In the genomic region with DNA sequence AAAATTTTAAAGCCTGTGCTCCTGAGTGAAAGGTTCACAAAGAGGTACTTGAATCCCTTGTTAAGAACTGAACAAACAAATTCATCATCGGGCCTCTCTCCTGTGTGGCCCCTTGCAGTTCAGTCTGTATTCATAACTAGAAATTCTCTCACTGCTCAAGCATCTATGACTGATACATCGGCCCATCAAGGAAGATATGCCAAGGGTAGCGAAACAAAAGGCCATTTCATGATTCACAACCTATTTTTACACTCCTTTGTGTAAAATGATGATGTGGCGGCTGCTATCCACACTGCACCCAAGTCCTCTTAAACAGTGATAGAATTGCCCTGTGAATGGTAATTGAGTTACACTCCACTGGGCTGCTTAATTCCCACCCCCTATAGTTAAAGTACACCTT, we compare ENCODE assay signal across 1 cellular context.
A peak's percentile ranks its signal among the peaks of the same experiment; 100 is the strongest.
TF ChIP-seq lines count a peak whose summit lies in the region.

No MANE protein-coding gene starts in this region.

TF ChIP-seq in A549, 52 proteins besides CTCF, POLR2A, EP300 and RAD21 (continued from another document):
- TF ChIP-seq, protein P1, sequence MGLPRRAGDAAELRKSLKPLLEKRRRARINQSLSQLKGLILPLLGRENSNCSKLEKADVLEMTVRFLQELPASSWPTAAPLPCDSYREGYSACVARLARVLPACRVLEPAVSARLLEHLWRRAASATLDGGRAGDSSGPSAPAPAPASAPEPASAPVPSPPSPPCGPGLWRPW (IDR thresholded peaks at IDR 0.05) = no peak; the same call in 1 of the 2 replicates
- TF ChIP-seq GATA3 (IDR thresholded peaks at IDR 0.05; ENCODE audit: borderline replicate concordance) = peak; percentile 49; the same call in 1 of the 2 replicates
- TF ChIP-seq HDAC2 (IDR thresholded peaks at IDR 0.05) = no peak
- no peak for TF ChIP-seq CHD4 (IDR thresholded peaks at IDR 0.05; ENCODE audit: borderline replicate concordance)
- TF ChIP-seq ZC3H11A (IDR thresholded peaks at IDR 0.05) = no peak
- TF ChIP-seq KDM1A (IDR thresholded peaks at IDR 0.05; ENCODE audit: low read depth) = no peak
